1 cellular context compared by ENCODE assay signal in genomic region chr16:1082952-1083675, GRCh38.
TF ChIP-seq lines count a peak whose summit lies in the region.

No MANE protein-coding gene starts in this region.

TF ChIP-seq in HepG2, 621 proteins besides CTCF, POLR2A, EP300 and RAD21 (continued from another document and continues in another):
- TF ChIP-seq, protein P1, sequence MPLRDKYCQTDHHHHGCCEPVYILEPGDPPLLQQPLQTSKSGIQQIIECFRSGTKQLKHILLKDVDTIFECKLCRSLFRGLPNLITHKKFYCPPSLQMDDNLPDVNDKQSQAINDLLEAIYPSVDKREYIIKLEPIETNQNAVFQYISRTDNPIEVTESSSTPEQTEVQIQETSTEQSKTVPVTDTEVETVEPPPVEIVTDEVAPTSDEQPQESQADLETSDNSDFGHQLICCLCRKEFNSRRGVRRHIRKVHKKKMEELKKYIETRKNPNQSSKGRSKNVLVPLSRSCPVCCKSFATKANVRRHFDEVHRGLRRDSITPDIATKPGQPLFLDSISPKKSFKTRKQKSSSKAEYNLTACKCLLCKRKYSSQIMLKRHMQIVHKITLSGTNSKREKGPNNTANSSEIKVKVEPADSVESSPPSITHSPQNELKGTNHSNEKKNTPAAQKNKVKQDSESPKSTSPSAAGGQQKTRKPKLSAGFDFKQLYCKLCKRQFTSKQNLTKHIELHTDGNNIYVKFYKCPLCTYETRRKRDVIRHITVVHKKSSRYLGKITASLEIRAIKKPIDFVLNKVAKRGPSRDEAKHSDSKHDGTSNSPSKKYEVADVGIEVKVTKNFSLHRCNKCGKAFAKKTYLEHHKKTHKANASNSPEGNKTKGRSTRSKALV (CRISPR knock-in tag; IDR thresholded peaks at IDR 0.05) = no peak
- TF ChIP-seq SRSF4 (IDR thresholded peaks at IDR 0.05; ENCODE audit: low read depth, low read length, poor library complexity, severe bottlenecking) (no peak), ZNF121 (CRISPR knock-in tag; IDR thresholded peaks at IDR 0.05) (0 out of 2 replicates have a peak, but pooled peaks have one; percentile 14), ZNF563 (CRISPR knock-in tag; IDR thresholded peaks at IDR 0.05) (no peak), KDM2A (CRISPR knock-in tag; IDR thresholded peaks at IDR 0.05; ENCODE audit: borderline replicate concordance, low read depth) (peak; percentile 17; the same call in 1 of the 2 replicates), ELF3 (CRISPR knock-in tag; IDR thresholded peaks at IDR 0.05) (no peak), KLF12 (CRISPR knock-in tag; IDR thresholded peaks at IDR 0.05; ENCODE audit: borderline replicate concordance) (0 out of 2 replicates have a peak, but pooled peaks have one; percentile 50), ZNF652 (CRISPR knock-in tag; IDR thresholded peaks at IDR 0.05; ENCODE audit: borderline replicate concordance, low read depth) (no peak), ISL2 (CRISPR knock-in tag; IDR thresholded peaks at IDR 0.05) (peak; percentile 19; the same call in 1 of the 2 replicates), ZNF775 (CRISPR knock-in tag; IDR thresholded peaks at IDR 0.05; ENCODE audit: borderline replicate concordance) (no peak), GATAD2A (CRISPR knock-in tag; IDR thresholded peaks at IDR 0.05) (0 out of 2 replicates have a peak, but pooled peaks have one; percentile 13), ZNF224 (CRISPR knock-in tag; IDR thresholded peaks at IDR 0.05) (no peak), ARID2 (CRISPR knock-in tag; IDR thresholded peaks at IDR 0.05; ENCODE audit: borderline replicate concordance) (no peak), PBX3 (CRISPR knock-in tag; IDR thresholded peaks at IDR 0.05; ENCODE audit: borderline replicate concordance) (no peak), KLF16 (CRISPR knock-in tag; IDR thresholded peaks at IDR 0.05) (no peak; a peak in 1 of 4 replicates), JARID2 (CRISPR knock-in tag; IDR thresholded peaks at IDR 0.05; ENCODE audit: insufficient replicate concordance) (no peak), AGO2 (optimal IDR thresholded peaks at IDR 0.05; ENCODE audit: low read depth, low read length) (peak; percentile 36), BHLHE40 (IDR thresholded peaks at IDR 0.05; ENCODE audit: low read length) (no peak), KLF9 (CRISPR knock-in tag; IDR thresholded peaks at IDR 0.05; ENCODE audit: low read depth) (0 out of 2 replicates have a peak, but pooled peaks have one; percentile 5), YY1 (IDR thresholded peaks at IDR 0.05; ENCODE audit: insufficient read depth, insufficient replicate concordance, low read depth, low read length) (no peak), KDM6A (CRISPR knock-in tag; IDR thresholded peaks at IDR 0.05; ENCODE audit: low read depth) (no peak), ZNF839 (CRISPR knock-in tag; IDR thresholded peaks at IDR 0.05; ENCODE audit: borderline replicate concordance) (0 out of 2 replicates have a peak, but pooled peaks have one; percentile 17), SSRP1 (CRISPR knock-in tag; IDR thresholded peaks at IDR 0.05) (no peak), NR2F2 (IDR thresholded peaks at IDR 0.05; ENCODE audit: borderline replicate concordance, low read depth) (no peak), SP5 (CRISPR knock-in tag; IDR thresholded peaks at IDR 0.05; ENCODE audit: borderline replicate concordance, low read depth) (peak; percentile 63), ZBTB3 (CRISPR knock-in tag; IDR thresholded peaks at IDR 0.05; ENCODE audit: borderline replicate concordance, low read depth) (no peak), TAF1 (CRISPR knock-in tag; IDR thresholded peaks at IDR 0.05) (peak; percentile 26; the same call in 1 of the 2 replicates), ZFYVE20 (CRISPR knock-in tag; IDR thresholded peaks at IDR 0.05; ENCODE audit: borderline replicate concordance, low read depth) (no peak), LBX2 (CRISPR knock-in tag; IDR thresholded peaks at IDR 0.05; ENCODE audit: borderline replicate concordance) (no peak), TAF15 (IDR thresholded peaks at IDR 0.05; ENCODE audit: low read depth, low read length, poor library complexity, severe bottlenecking) (no peak), KDM1A (CRISPR knock-in tag; IDR thresholded peaks at IDR 0.05) (no peak), HOXA3 (CRISPR knock-in tag; IDR thresholded peaks at IDR 0.05) (0 out of 2 replicates have a peak, but pooled peaks have one; percentile 5), FOXP4 (CRISPR knock-in tag; IDR thresholded peaks at IDR 0.05) (peak; percentile 42; the same call in 1 of the 2 replicates), SOX13 (IDR thresholded peaks at IDR 0.05) (no peak), SOX13 (CRISPR knock-in tag; conservative IDR thresholded peaks at IDR 0.05 in 1 of 2, IDR thresholded peaks at IDR 0.05 in 1 of 2) (peak in 1 of 2 experiments; percentile 6; a peak in 1 of 4 replicates), TFDP1 (CRISPR knock-in tag; IDR thresholded peaks at IDR 0.05; ENCODE audit: borderline replicate concordance) (peak; percentile 65; the same call in 1 of the 2 replicates), SPEN (CRISPR knock-in tag; IDR thresholded peaks at IDR 0.05; ENCODE audit: low read depth) (no peak)
- TF ChIP-seq, protein P2, sequence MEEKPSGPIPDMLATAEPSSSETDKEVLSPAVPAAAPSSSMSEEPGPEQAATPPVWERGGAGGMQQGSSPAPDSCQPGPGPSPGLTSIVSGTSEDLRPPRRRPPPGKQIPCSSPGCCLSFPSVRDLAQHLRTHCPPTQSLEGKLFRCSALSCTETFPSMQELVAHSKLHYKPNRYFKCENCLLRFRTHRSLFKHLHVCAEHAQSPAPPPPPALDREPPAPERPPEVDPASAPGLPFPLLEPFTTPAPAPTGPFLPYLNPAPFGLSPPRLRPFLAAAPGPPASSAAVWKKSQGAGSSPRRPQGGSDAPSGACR (CRISPR knock-in tag; IDR thresholded peaks at IDR 0.05) = no peak
- TF ChIP-seq, protein P3, sequence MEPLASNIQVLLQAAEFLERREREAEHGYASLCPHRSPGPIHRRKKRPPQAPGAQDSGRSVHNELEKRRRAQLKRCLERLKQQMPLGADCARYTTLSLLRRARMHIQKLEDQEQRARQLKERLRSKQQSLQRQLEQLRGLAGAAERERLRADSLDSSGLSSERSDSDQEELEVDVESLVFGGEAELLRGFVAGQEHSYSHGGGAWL (CRISPR knock-in tag; IDR thresholded peaks at IDR 0.05) = peak; percentile 45; the same call in 1 of the 2 replicates
- TF ChIP-seq, protein P4, sequence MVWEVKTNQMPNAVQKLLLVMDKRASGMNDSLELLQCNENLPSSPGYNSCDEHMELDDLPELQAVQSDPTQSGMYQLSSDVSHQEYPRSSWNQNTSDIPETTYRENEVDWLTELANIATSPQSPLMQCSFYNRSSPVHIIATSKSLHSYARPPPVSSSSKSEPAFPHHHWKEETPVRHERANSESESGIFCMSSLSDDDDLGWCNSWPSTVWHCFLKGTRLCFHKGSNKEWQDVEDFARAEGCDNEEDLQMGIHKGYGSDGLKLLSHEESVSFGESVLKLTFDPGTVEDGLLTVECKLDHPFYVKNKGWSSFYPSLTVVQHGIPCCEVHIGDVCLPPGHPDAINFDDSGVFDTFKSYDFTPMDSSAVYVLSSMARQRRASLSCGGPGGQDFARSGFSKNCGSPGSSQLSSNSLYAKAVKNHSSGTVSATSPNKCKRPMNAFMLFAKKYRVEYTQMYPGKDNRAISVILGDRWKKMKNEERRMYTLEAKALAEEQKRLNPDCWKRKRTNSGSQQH (CRISPR knock-in tag; IDR thresholded peaks at IDR 0.05; ENCODE audit: low read depth) = no peak
- TF ChIP-seq, protein P5, sequence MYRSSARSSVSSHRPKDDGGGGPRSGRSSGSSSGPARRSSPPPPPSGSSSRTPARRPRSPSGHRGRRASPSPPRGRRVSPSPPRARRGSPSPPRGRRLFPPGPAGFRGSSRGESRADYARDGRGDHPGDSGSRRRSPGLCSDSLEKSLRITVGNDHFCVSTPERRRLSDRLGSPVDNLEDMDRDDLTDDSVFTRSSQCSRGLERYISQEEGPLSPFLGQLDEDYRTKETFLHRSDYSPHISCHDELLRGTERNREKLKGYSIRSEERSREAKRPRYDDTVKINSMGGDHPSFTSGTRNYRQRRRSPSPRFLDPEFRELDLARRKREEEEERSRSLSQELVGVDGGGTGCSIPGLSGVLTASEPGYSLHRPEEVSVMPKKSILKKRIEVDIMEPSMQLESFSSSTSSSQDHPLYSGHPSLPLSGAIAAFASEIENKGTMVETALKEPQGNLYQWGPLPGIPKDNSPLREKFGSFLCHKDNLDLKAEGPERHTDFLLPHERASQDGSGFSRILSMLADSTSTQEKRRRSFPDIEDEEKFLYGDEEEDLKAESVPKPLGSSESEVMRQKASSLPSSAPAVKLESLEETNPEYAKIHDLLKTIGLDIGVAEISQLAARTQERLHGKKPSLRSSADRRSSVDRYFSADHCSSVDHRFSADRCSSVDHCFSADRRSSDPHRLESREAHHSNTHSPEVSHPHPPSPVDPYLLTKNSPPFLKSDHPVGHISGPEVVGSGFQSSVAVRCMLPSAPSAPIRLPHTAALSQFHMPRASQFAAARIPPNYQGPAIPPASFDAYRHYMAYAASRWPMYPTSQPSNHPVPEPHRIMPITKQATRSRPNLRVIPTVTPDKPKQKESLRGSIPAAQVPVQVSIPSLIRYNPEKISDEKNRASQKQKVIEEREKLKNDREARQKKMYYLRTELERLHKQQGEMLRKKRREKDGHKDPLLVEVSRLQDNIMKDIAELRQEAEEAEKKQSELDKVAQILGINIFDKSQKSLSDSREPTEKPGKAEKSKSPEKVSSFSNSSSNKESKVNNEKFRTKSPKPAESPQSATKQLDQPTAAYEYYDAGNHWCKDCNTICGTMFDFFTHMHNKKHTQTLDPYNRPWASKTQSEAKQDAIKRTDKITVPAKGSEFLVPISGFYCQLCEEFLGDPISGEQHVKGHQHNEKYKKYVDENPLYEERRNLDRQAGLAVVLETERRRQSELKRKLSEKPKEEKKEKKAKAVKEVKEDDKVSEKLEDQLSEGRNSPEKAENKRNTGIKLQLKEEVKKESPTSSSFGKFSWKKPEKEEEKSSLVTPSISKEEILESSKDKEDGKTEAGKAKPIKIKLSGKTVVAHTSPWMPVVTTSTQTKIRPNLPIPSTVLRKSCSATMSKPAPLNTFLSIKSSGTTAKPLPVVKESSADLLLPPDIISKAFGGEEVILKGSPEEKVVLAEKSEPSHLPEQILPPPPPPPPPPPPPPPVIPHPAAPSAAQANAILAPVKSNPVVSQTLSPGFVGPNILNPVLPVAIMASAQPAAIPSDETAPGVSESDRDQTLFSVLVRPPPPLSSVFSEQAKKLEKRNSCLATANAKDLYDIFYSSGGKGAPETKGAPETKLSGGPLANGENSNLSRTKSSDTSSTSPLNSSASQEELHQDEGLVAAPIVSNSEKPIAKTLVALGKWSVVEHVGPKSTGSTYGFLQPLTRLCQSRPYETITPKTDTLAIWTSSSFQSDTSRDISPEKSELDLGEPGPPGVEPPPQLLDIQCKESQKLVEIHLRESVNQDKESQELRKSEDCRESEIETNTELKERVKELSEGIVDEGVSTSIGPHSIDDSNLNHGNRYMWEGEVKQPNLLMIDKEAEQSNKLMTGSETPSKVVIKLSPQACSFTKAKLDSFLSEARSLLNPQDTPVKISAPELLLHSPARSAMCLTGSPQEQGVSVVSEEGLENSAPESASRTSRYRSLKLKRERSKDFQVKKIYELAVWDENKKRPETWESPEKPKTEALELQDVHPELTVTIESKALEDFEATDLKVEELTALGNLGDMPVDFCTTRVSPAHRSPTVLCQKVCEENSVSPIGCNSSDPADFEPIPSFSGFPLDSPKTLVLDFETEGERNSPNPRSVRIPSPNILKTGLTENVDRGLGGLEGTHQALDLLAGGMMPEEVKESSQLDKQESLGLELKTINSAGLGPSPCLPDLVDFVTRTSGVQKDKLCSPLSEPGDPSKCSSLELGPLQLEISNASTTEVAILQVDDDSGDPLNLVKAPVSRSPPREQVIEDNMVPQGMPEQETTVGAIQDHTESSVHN (CRISPR knock-in tag; IDR thresholded peaks at IDR 0.05) = no peak
- TF ChIP-seq, protein P6, sequence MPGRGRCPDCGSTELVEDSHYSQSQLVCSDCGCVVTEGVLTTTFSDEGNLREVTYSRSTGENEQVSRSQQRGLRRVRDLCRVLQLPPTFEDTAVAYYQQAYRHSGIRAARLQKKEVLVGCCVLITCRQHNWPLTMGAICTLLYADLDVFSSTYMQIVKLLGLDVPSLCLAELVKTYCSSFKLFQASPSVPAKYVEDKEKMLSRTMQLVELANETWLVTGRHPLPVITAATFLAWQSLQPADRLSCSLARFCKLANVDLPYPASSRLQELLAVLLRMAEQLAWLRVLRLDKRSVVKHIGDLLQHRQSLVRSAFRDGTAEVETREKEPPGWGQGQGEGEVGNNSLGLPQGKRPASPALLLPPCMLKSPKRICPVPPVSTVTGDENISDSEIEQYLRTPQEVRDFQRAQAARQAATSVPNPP (CRISPR knock-in tag; IDR thresholded peaks at IDR 0.05) = no peak
